In the genomic region with DNA sequence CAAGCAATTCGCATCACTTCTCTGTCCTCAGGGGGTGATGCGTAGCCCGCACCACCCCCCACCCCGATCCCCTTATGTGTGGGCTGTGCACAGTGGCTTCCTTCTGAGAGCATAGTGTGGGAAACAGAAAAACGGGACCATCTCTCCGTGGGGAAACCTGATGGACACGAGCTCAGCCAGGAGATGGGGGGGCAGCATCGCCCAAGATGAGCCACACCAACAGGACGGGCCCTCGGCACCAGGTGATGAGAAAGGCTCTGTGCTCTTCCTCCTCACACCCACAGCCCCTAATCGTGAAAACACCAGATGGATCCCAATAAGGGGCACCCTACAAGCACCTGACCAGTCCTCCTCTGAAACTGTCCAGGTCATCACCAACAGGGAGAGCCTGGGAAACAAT, we compare ENCODE assay signal across 18 cellular contexts.
DNase-seq lines count a peak whose midpoint lies in the region; ATAC-seq and TF ChIP-seq lines count a peak whose summit lies in the region.
"Had no signal": no experiment of that assay in that cellular context is flagged by ENCODE, and none has a peak within 500 bp of the region (broad histone marks: within the 10 kb centered on the region; RNA-seq: fewer than 3 reads in every experiment).

No MANE protein-coding gene starts in this region.

- TF ChIP-seq CTCF in natural killer cell (IDR thresholded peaks at IDR 0.05): no peak

- intact Hi-C loops in natural killer cell (cut with micrococcal nuclease) (no loop called here), posterior vena cava (cut with DNase I) (no loop called here)
- intact Hi-C loops in activated T-helper 1 cell treated with anti-CD3 and anti-CD28 coated beads, Interleukin-12 subunit alpha, Interleukin-12 subunit beta, Interleukin-2, Interleukin-4 antibody, amounts not matched to agents 30 ng/mL and 10 ng/mL and 1 ng/mL, durations not matched to agents 14 hours and 24 hours and 36 hours (cut with micrococcal nuclease): no loop called here

- H2AFZ ChIP-seq in neuronal stem cell (ENCODE audit: low read length): no peak overlapping the region

- H3K4me3 Mint-ChIP-seq in natural killer cell treated with Interleukin-12 subunit alpha and Interleukin-12 subunit beta and Interleukin-15 and Interleukin-18, amount 100 ng/mL, for 72 hours: no peak overlapping the region
- no peak overlapping the region for H3K4me3 Mint-ChIP-seq in natural killer cell
- H3K4me3 Mint-ChIP-seq in activated T-helper 1 cell treated with anti-CD3 and anti-CD28 coated beads, Interleukin-12 subunit alpha, Interleukin-12 subunit beta, Interleukin-2, Interleukin-4 antibody, amounts not matched to agents 30 ng/mL and 10 ng/mL and 1 ng/mL, durations not matched to agents 14 hours and 24 hours and 36 hours: no peak overlapping the region
- H3K4me3 Mint-ChIP-seq: B cell; CD4-positive, alpha-beta T cell; CD8-positive, alpha-beta T cell had no signal

- no CpG with 5 or more reads among the region's 11 CpGs for WGBS in neuronal stem cell (ENCODE audit: extremely low coverage in 2 of 2, insufficient read length in 2 of 2, insufficient replicate concordance in 1 of 2), 2 donors

- peaks cover 0 to 3% of the 10 kb centered on the region in 2 donors for H3K36me3 ChIP-seq in neuronal stem cell (replicated peaks in 1 of 2; ENCODE audit: control insufficient read depth in 2 of 2, insufficient read depth in 2 of 2, low read length in 2 of 2)
- H3K36me3 ChIP-seq: BLaER1 treated with 17β-estradiol and CSF1 and Interleukin-3, amounts not matched to agents 10 nM and 100 nM had no signal

- H3K4me2 ChIP-seq in neuronal stem cell (ENCODE audit: insufficient read depth, low read length, poor library complexity, severe bottlenecking): no peak overlapping the region
- H3K4me2 ChIP-seq: A549; BLaER1 treated with 17β-estradiol and CSF1 and Interleukin-3, amounts not matched to agents 10 nM and 100 nM had no signal

- peaks cover 0 to under 1% of the 10 kb centered on the region in 2 donors for H3K27me3 Mint-ChIP-seq in natural killer cell treated with Interleukin-12 subunit alpha and Interleukin-12 subunit beta and Interleukin-15 and Interleukin-18, amount 100 ng/mL, for 72 hours
- H3K27me3 Mint-ChIP-seq in natural killer cell (ENCODE audit: low read depth in 2 of 2): no peaks in the 10 kb centered on the region
- H3K27me3 Mint-ChIP-seq in activated T-helper 1 cell treated with anti-CD3 and anti-CD28 coated beads, Interleukin-12 subunit alpha, Interleukin-12 subunit beta, Interleukin-2, Interleukin-4 antibody, amounts not matched to agents 30 ng/mL and 10 ng/mL and 1 ng/mL, durations not matched to agents 14 hours and 24 hours and 36 hours (ENCODE audit: insufficient read depth): peaks cover 2% of the 10 kb centered on the region

- no peak overlapping the region for H3K4ac ChIP-seq in neuronal stem cell (ENCODE audit: low read length)

- H3K23ac ChIP-seq in neuronal stem cell (ENCODE audit: low read depth, low read length, poor library complexity): no peak overlapping the region

- H3K14ac ChIP-seq in neuronal stem cell (ENCODE audit: low read length): peak overlapping the region; percentile 66

- H3K27ac ChIP-seq in neuronal stem cell (replicated peaks; ENCODE audit: low read length): no peak overlapping the region
- H3K27ac ChIP-seq: 22Rv1; A549; BLaER1 treated with 17β-estradiol and CSF1 and Interleukin-3, amounts not matched to agents 10 nM and 100 nM; C4-2B had no signal

- no peaks in the 10 kb centered on the region for H3K4me1 Mint-ChIP-seq in natural killer cell treated with Interleukin-12 subunit alpha and Interleukin-12 subunit beta and Interleukin-15 and Interleukin-18, amount 100 ng/mL, for 72 hours (ENCODE audit: low read depth in 2 of 2)
- no peaks in the 10 kb centered on the region for H3K4me1 Mint-ChIP-seq in natural killer cell
- no peaks in the 10 kb centered on the region for H3K4me1 Mint-ChIP-seq in activated T-helper 1 cell treated with anti-CD3 and anti-CD28 coated beads, Interleukin-12 subunit alpha, Interleukin-12 subunit beta, Interleukin-2, Interleukin-4 antibody, amounts not matched to agents 30 ng/mL and 10 ng/mL and 1 ng/mL, durations not matched to agents 14 hours and 24 hours and 36 hours (ENCODE audit: low read depth)
- H3K4me1 Mint-ChIP-seq: B cell had no signal

- DNase-seq in natural killer cell treated with Interleukin-12 subunit alpha and Interleukin-12 subunit beta and Interleukin-15 and Interleukin-18, amount 100 ng/mL, for 72 hours (ENCODE audit: low spot score): peak; percentile 60
- no peak for DNase-seq in natural killer cell
- DNase-seq in neuronal stem cell (ENCODE audit: low spot score): no peak
- peak; percentile 38 for DNase-seq in posterior vena cava (ENCODE audit: low spot score)
- DNase-seq in activated T-helper 1 cell treated with anti-CD3 and anti-CD28 coated beads, Interleukin-12 subunit alpha, Interleukin-12 subunit beta, Interleukin-2, Interleukin-4 antibody, amounts not matched to agents 30 ng/mL and 10 ng/mL and 1 ng/mL, durations not matched to agents 14 hours and 24 hours and 36 hours (ENCODE audit: low spot score): no peak
- DNase-seq: AML-193; Caco-2; Calu3; CD4-positive, alpha-beta T cell; CD8-positive, alpha-beta T cell; DMS79 treated with DMSO at 0.1 percent for 48 hours; GF-D8 had no signal

- ATAC-seq in natural killer cell treated with Interleukin-12 subunit alpha and Interleukin-12 subunit beta and Interleukin-15 and Interleukin-18, amount 100 ng/mL, for 72 hours: no peak
- ATAC-seq in natural killer cell: no peak
- no peak for ATAC-seq in HG03354 (IDR thresholded peaks at IDR 0.05; ENCODE audit: poor library complexity, severe bottlenecking, unreplicated experiment)
- ATAC-seq: A549; CD8-positive, alpha-beta T cell had no signal

- no peak overlapping the region for H2BK12ac ChIP-seq in neuronal stem cell (ENCODE audit: low read length)

- no peak overlapping the region for H2BK15ac ChIP-seq in neuronal stem cell (ENCODE audit: low read length)

- no peak overlapping the region for H4K91ac ChIP-seq in neuronal stem cell (ENCODE audit: low read depth, low read length, poor library complexity)

- H2BK5ac ChIP-seq in neuronal stem cell (ENCODE audit: low read length): no peak overlapping the region

- H4K8ac ChIP-seq in neuronal stem cell (ENCODE audit: low read depth, low read length): no peak overlapping the region

- no peak overlapping the region for H3K9ac ChIP-seq in neuronal stem cell (ENCODE audit: low read depth, low read length, poor library complexity)
- H3K9ac ChIP-seq: BLaER1 treated with 17β-estradiol and CSF1 and Interleukin-3, amounts not matched to agents 10 nM and 100 nM had no signal

- H2AK5ac ChIP-seq in neuronal stem cell (ENCODE audit: low read depth, low read length): peak overlapping the region; percentile 11

- H2BK120ac ChIP-seq in neuronal stem cell (ENCODE audit: low read depth, low read length): no peak overlapping the region

- no peak overlapping the region for H3K4me3 ChIP-seq in neuronal stem cell (ENCODE audit: low read length in 2 of 2)
- H3K4me3 ChIP-seq: A549; BLaER1 treated with 17β-estradiol and CSF1 and Interleukin-3, amounts not matched to agents 10 nM and 100 nM had no signal

- H3K36me3 Mint-ChIP-seq in natural killer cell treated with Interleukin-12 subunit alpha and Interleukin-12 subunit beta and Interleukin-15 and Interleukin-18, amount 100 ng/mL, for 72 hours: no peaks in the 10 kb centered on the region
- no peaks in the 10 kb centered on the region for H3K36me3 Mint-ChIP-seq in natural killer cell
- no peaks in the 10 kb centered on the region for H3K36me3 Mint-ChIP-seq in activated T-helper 1 cell treated with anti-CD3 and anti-CD28 coated beads, Interleukin-12 subunit alpha, Interleukin-12 subunit beta, Interleukin-2, Interleukin-4 antibody, amounts not matched to agents 30 ng/mL and 10 ng/mL and 1 ng/mL, durations not matched to agents 14 hours and 24 hours and 36 hours (ENCODE audit: low read depth)
- H3K36me3 Mint-ChIP-seq: CD8-positive, alpha-beta T cell had no signal

- H3K27ac Mint-ChIP-seq in natural killer cell treated with Interleukin-12 subunit alpha and Interleukin-12 subunit beta and Interleukin-15 and Interleukin-18, amount 100 ng/mL, for 72 hours: no peak overlapping the region
- H3K27ac Mint-ChIP-seq in natural killer cell: no peak overlapping the region
- H3K27ac Mint-ChIP-seq in activated T-helper 1 cell treated with anti-CD3 and anti-CD28 coated beads, Interleukin-12 subunit alpha, Interleukin-12 subunit beta, Interleukin-2, Interleukin-4 antibody, amounts not matched to agents 30 ng/mL and 10 ng/mL and 1 ng/mL, durations not matched to agents 14 hours and 24 hours and 36 hours: no peak overlapping the region
- H3K27ac Mint-ChIP-seq: B cell; CD4-positive, alpha-beta T cell; CD8-positive, alpha-beta T cell had no signal

- peaks cover 5% of the 10 kb centered on the region for H3K79me1 ChIP-seq in neuronal stem cell (ENCODE audit: low read depth, low read length)

- peaks cover 0 to 15% (median 3%) of the 10 kb centered on the region in 3 experiments for H3K27me3 ChIP-seq in neuronal stem cell (ENCODE audit: control insufficient read depth in 3 of 3, insufficient read depth in 3 of 3, low read depth in 1 of 3, low read length in 3 of 3)
- H3K27me3 ChIP-seq: BLaER1 treated with 17β-estradiol and CSF1 and Interleukin-3, amounts not matched to agents 10 nM and 100 nM had no signal

- H3K18ac ChIP-seq in neuronal stem cell (ENCODE audit: low read length): no peak overlapping the region

- peaks cover 0 to 5% of the 10 kb centered on the region in 2 donors for H3K4me1 ChIP-seq in neuronal stem cell (ENCODE audit: control insufficient read depth in 2 of 2, insufficient read depth in 1 of 2, low read depth in 1 of 2, low read length in 2 of 2)
- H3K4me1 ChIP-seq: A549, Caco-2 had no signal

- H3K9me3 Mint-ChIP-seq in natural killer cell treated with Interleukin-12 subunit alpha and Interleukin-12 subunit beta and Interleukin-15 and Interleukin-18, amount 100 ng/mL, for 72 hours: no peaks in the 10 kb centered on the region
- H3K9me3 Mint-ChIP-seq in natural killer cell: no peaks in the 10 kb centered on the region
- H3K9me3 Mint-ChIP-seq in activated T-helper 1 cell treated with anti-CD3 and anti-CD28 coated beads, Interleukin-12 subunit alpha, Interleukin-12 subunit beta, Interleukin-2, Interleukin-4 antibody, amounts not matched to agents 30 ng/mL and 10 ng/mL and 1 ng/mL, durations not matched to agents 14 hours and 24 hours and 36 hours: no peaks in the 10 kb centered on the region
- H3K9me3 Mint-ChIP-seq: CD4-positive, alpha-beta T cell; CD8-positive, alpha-beta T cell had no signal

- peaks cover 0 to 7% of the 10 kb centered on the region in 2 donors for H3K9me3 ChIP-seq in neuronal stem cell (replicated peaks in 1 of 2; ENCODE audit: control insufficient read depth in 2 of 2, insufficient read depth in 1 of 2, low read depth in 1 of 2, low read length in 2 of 2)
- H3K9me3 ChIP-seq: A549; BLaER1 treated with 17β-estradiol and CSF1 and Interleukin-3, amounts not matched to agents 10 nM and 100 nM; Caco-2 had no signal

Comparison
In these comparisons a context has a peak if more than half of its experiments do, and no peak if none do; other contexts are left out.
1. DNase-seq: peak in natural killer cell treated with Interleukin-12 subunit alpha and Interleukin-12 subunit beta and Interleukin-15 and Interleukin-18, amount 100 ng/mL, for 72 hours (single experiment) and posterior vena cava (single experiment); none in natural killer cell (single experiment), neuronal stem cell (single experiment) and activated T-helper 1 cell treated with anti-CD3 and anti-CD28 coated beads, Interleukin-12 subunit alpha, Interleukin-12 subunit beta, Interleukin-2, Interleukin-4 antibody, amounts not matched to agents 30 ng/mL and 10 ng/mL and 1 ng/mL, durations not matched to agents 14 hours and 24 hours and 36 hours (single experiment).